29 cellular contexts compared by ENCODE assay signal in the genomic region with DNA sequence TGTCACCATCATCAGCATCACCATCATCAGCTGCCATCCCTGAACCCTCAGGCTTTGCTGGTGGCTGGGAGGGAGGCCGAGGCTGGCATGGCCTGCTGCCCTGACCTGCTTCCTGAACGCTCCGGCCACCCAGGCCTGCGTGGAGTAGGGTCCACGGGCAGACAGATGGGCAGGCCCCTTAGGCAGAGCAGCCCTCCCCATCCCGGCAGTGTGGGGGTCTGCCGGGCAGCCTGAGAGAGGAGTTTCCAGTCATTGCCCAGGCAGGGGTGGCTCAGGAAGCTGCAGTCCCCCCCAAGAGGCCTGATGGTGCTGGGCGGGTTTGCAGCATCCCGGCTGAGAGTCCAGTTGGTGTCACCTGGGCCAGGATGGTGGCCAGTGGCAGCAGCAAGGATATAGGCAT. TPM values are rescaled to one million over a fixed set of nuclear protein-coding genes. Genes with fewer than 3 reads are reported as not detected.
DNase-seq lines count a peak whose midpoint lies in the region; ATAC-seq and TF ChIP-seq lines count a peak whose summit lies in the region.
"Had no signal": no experiment of that assay in that cellular context is flagged by ENCODE, and none has a peak within 500 bp of the region (broad histone marks: within the 10 kb centered on the region; RNA-seq: fewer than 3 reads in every experiment).

No MANE protein-coding gene starts in this region.

- TF ChIP-seq POLR2A in upper lobe of left lung (IDR thresholded peaks at IDR 0.05), result no peak

- no peaks in the 10 kb centered on the region for H3K36me3 Mint-ChIP-seq in activated T-helper 17 cell treated with anti-CD3 and anti-CD28 coated beads, Interleukin-2, amount 50 U/mL, for 72 hours (ENCODE audit: low read depth)
- no peaks in the 10 kb centered on the region for H3K36me3 Mint-ChIP-seq in progenitor cell of endocrine pancreas (ENCODE audit: insufficient read depth)
- H3K36me3 Mint-ChIP-seq: CD8-positive, alpha-beta memory T cell; stimulated activated memory B cell treated with anti-CD40 and anti-IgM and Interleukin-4, amounts not matched to agents 10 μg/mL and 1 μg/mL and 100 μg/mL, for 72 hours had no signal

- peak overlapping the region; percentile 92 for H3K27ac ChIP-seq in left ventricle myocardium inferior (replicated peaks)
- peak overlapping the region; percentile 61 for H3K27ac ChIP-seq in right cardiac atrium (ENCODE audit: low read length)
- H3K27ac ChIP-seq in psoas muscle, result peak overlapping the region; percentile 66
- peak overlapping the region; percentile 76 to 91 (median 89) for H3K27ac ChIP-seq in upper lobe of left lung
- H3K27ac ChIP-seq: epithelial cell of prostate, GM23248, testis had no signal

- H3K4me3 Mint-ChIP-seq in activated T-helper 17 cell treated with anti-CD3 and anti-CD28 coated beads, Interleukin-2, amount 50 U/mL, for 72 hours, result no peak overlapping the region
- H3K4me3 Mint-ChIP-seq in progenitor cell of endocrine pancreas (ENCODE audit: low read depth), result no peak overlapping the region
- H3K4me3 Mint-ChIP-seq: activated CD4-positive, alpha-beta T cell treated with anti-CD3 and anti-CD28 coated beads for 36 hours; activated CD8-positive, alpha-beta T cell treated with anti-CD3 and anti-CD28 coated beads, Interleukin-2, amount 10 ng/mL, durations not matched to agents 7 days and 5 days; neural crest cell; stimulated activated memory B cell treated with anti-CD40 and anti-IgM and Interleukin-4, amounts not matched to agents 10 μg/mL and 1 μg/mL and 100 μg/mL, for 72 hours had no signal

- peaks cover 33% of the 10 kb centered on the region for H3K27me3 ChIP-seq in left ventricle myocardium inferior (ENCODE audit: low read depth)
- no peaks in the 10 kb centered on the region for H3K27me3 ChIP-seq in right cardiac atrium (ENCODE audit: control insufficient read depth, insufficient read depth)
- H3K27me3 ChIP-seq in psoas muscle (ENCODE audit: insufficient read depth in 3 of 3, low read length in 2 of 3), result peaks cover 0 to 45% (median 3%) of the 10 kb centered on the region in 3 donors
- peaks cover 0 to 24% (median 6%) of the 10 kb centered on the region in 4 donors for H3K27me3 ChIP-seq in upper lobe of left lung
- H3K27me3 ChIP-seq: testis had no signal

- no peak overlapping the region for H3K27ac Mint-ChIP-seq in activated T-helper 17 cell treated with anti-CD3 and anti-CD28 coated beads, Interleukin-2, amount 50 U/mL, for 72 hours
- no peak overlapping the region for H3K27ac Mint-ChIP-seq in progenitor cell of endocrine pancreas
- H3K27ac Mint-ChIP-seq: activated CD4-positive, alpha-beta T cell treated with anti-CD3 and anti-CD28 coated beads for 36 hours; activated CD8-positive, alpha-beta T cell treated with anti-CD3 and anti-CD28 coated beads, Interleukin-2, amount 10 ng/mL, durations not matched to agents 7 days and 5 days; activated naive CD4-positive, alpha-beta T cell treated with anti-CD3 and anti-CD28 coated beads, Interleukin-2, amount 50 U/mL, for 72 hours; CD8-positive, alpha-beta memory T cell; stimulated activated memory B cell treated with anti-CD40 and anti-IgM and Interleukin-4, amounts not matched to agents 10 μg/mL and 1 μg/mL and 100 μg/mL, for 72 hours had no signal

- intact Hi-C loops in left ventricle myocardium inferior (cut with micrococcal nuclease), result no loop called here
- intact Hi-C loops in left cardiac atrium (cut with DNase I), result no loop called here
- intact Hi-C loops in right cardiac atrium (cut with DNase I), result no loop called here
- intact Hi-C loops in psoas muscle (cut with DNase I), result no loop called here

- H3K9me3 Mint-ChIP-seq in activated T-helper 17 cell treated with anti-CD3 and anti-CD28 coated beads, Interleukin-2, amount 50 U/mL, for 72 hours, result no peaks in the 10 kb centered on the region
- H3K9me3 Mint-ChIP-seq in progenitor cell of endocrine pancreas (ENCODE audit: low read depth), result no peaks in the 10 kb centered on the region
- H3K9me3 Mint-ChIP-seq: activated naive CD4-positive, alpha-beta T cell treated with anti-CD3 and anti-CD28 coated beads, Interleukin-2, amount 50 U/mL, for 72 hours; neural crest cell; stimulated activated memory B cell treated with anti-CD40 and anti-IgM and Interleukin-4, amounts not matched to agents 10 μg/mL and 1 μg/mL and 100 μg/mL, for 72 hours had no signal

- no peaks in the 10 kb centered on the region for H3K36me3 ChIP-seq in left ventricle myocardium inferior
- no peaks in the 10 kb centered on the region for H3K36me3 ChIP-seq in psoas muscle (ENCODE audit: insufficient read depth in 1 of 2, low read depth in 1 of 2)
- H3K36me3 ChIP-seq in upper lobe of left lung, result no peaks in the 10 kb centered on the region
- H3K36me3 ChIP-seq: breast epithelium, pancreas had no signal

- no peak for TF ChIP-seq EP300 in upper lobe of left lung (IDR thresholded peaks at IDR 0.05)

- TF ChIP-seq CTCF in left ventricle myocardium inferior (IDR thresholded peaks at IDR 0.05; ENCODE audit: borderline replicate concordance), result no peak
- TF ChIP-seq CTCF in psoas muscle (IDR thresholded peaks at IDR 0.05), result no peak
- no peak for TF ChIP-seq CTCF in upper lobe of left lung (IDR thresholded peaks at IDR 0.05)
- TF ChIP-seq CTCF in progenitor cell of endocrine pancreas (IDR thresholded peaks at IDR 0.05; ENCODE audit: unreplicated experiment), result no peak

- H3K4me1 Mint-ChIP-seq in activated T-helper 17 cell treated with anti-CD3 and anti-CD28 coated beads, Interleukin-2, amount 50 U/mL, for 72 hours, result no peaks in the 10 kb centered on the region
- no peaks in the 10 kb centered on the region for H3K4me1 Mint-ChIP-seq in progenitor cell of endocrine pancreas (ENCODE audit: low read depth)

- no peak for ATAC-seq in left cardiac atrium
- no peak for ATAC-seq in right cardiac atrium
- ATAC-seq in psoas muscle, result no peak
- no peak for ATAC-seq in upper lobe of left lung (ENCODE audit: low FRiP score in 2 of 2)
- no peak for ATAC-seq in activated T-helper 17 cell treated with anti-CD3 and anti-CD28 coated beads, Interleukin-2, amount 50 U/mL, for 72 hours (replicated peaks)
- ATAC-seq: activated CD4-positive, alpha-beta T cell treated with anti-CD3 and anti-CD28 coated beads for 36 hours; activated CD8-positive, alpha-beta T cell treated with anti-CD3 and anti-CD28 coated beads, Interleukin-2, amount 10 ng/mL, durations not matched to agents 7 days and 5 days; activated naive CD4-positive, alpha-beta T cell treated with anti-CD3 and anti-CD28 coated beads, Interleukin-2, amount 50 U/mL, for 72 hours had no signal

- 77% methylated on average over 9 of the region's 9 CpGs for WGBS in right cardiac atrium
- 68 to 88% (median 78%) methylated on average over 7 to 9 of the region's 9 CpGs for WGBS in psoas muscle, 3 donors
- WGBS in upper lobe of left lung, 2 donors, result 69 to 86% methylated on average over 1 to 9 of the region's 9 CpGs

- H3K4me3 ChIP-seq in left ventricle myocardium inferior, result peak overlapping the region; percentile 81
- no peak overlapping the region for H3K4me3 ChIP-seq in right cardiac atrium (ENCODE audit: low read length)
- no peak overlapping the region for H3K4me3 ChIP-seq in psoas muscle
- H3K4me3 ChIP-seq in upper lobe of left lung, result no peak overlapping the region
- H3K4me3 ChIP-seq: GM23248, pancreas, testis had no signal

- DNase-seq in left ventricle myocardium inferior (no peak), left cardiac atrium (no peak), right cardiac atrium (no peak), psoas muscle (no peak), upper lobe of left lung (peak in 1 of 2 donors; percentile 57), progenitor cell of endocrine pancreas (ENCODE audit: low spot score, unreplicated experiment) (no peak), foreskin melanocyte (no peak)
- DNase-seq: activated CD4-positive, alpha-beta T cell treated with anti-CD3 and anti-CD28 coated beads for 36 hours; activated CD8-positive, alpha-beta T cell treated with anti-CD3 and anti-CD28 coated beads, Interleukin-2, amount 10 ng/mL, durations not matched to agents 7 days and 5 days; GM23248; Karpas-422; kidney glomerular epithelial cell; MV-4-11; NCI-H1436; NCI-H2081 treated with DMSO at 0.1 percent for 48 hours; NCI-H226; NCI-H69; stimulated activated CD4-positive, alpha-beta T cell treated with anti-CD3 and anti-CD28 coated beads, Interleukin-15, amount 100 ng/mL, for 24 hours; SW 1271; T-helper 9 cell; testis had no signal

- peaks cover 21% of the 10 kb centered on the region for H3K27me3 Mint-ChIP-seq in activated T-helper 17 cell treated with anti-CD3 and anti-CD28 coated beads, Interleukin-2, amount 50 U/mL, for 72 hours
- peaks cover 11% of the 10 kb centered on the region for H3K27me3 Mint-ChIP-seq in progenitor cell of endocrine pancreas

- H3K9me3 ChIP-seq in left ventricle myocardium inferior (replicated peaks) (no peaks in the 10 kb centered on the region), right cardiac atrium (ENCODE audit: control insufficient read depth, low read length) (no peaks in the 10 kb centered on the region), psoas muscle (no peaks in the 10 kb centered on the region), upper lobe of left lung (no peaks in the 10 kb centered on the region)
- H3K9me3 ChIP-seq: breast epithelium, pancreas, testis had no signal

- peaks cover 48% of the 10 kb centered on the region for H3K4me1 ChIP-seq in left ventricle myocardium inferior
- no peaks in the 10 kb centered on the region for H3K4me1 ChIP-seq in right cardiac atrium (ENCODE audit: control insufficient read depth, insufficient read depth, low read length)
- no peaks in the 10 kb centered on the region for H3K4me1 ChIP-seq in psoas muscle
- H3K4me1 ChIP-seq in upper lobe of left lung, result peaks cover 19 to 49% (median 33%) of the 10 kb centered on the region in 4 donors
- H3K4me1 ChIP-seq: breast epithelium, pancreas, testis had no signal

RNA-seq across cellular contexts. Expression of gene EGFL7, which starts 7.9 kb away (rescaled TPM):
- 81.5 TPM for total RNA-seq in left ventricle myocardium inferior
- 100 to 1,000 TPM in 1 of 2 donors, 10 to 100 TPM in 1; 86.6 to 138 TPM for total RNA-seq in left cardiac atrium
- 100 to 1,000 TPM in 1 of 4 donors, 10 to 100 TPM in 3; 73.3 to 148 (median 83.0) TPM for total RNA-seq in right cardiac atrium
- 113 TPM for polyA plus RNA-seq in right cardiac atrium
- total RNA-seq in psoas muscle, result 10 to 100 TPM; 47.0 to 55.3 (median 48.8) TPM
- polyA plus RNA-seq in psoas muscle, result 10 to 100 TPM; 34.7 to 73.4 (median 48.4) TPM
- 100 to 1,000 TPM in 5 of 6 donors, 10 to 100 TPM in 1; 77.9 to 321 (median 165) TPM for total RNA-seq in upper lobe of left lung
- 1 to 10 TPM in 1 of 2 donors, under 1 TPM in 1; 0.78 to 1.0 TPM for total RNA-seq in activated T-helper 17 cell treated with anti-CD3 and anti-CD28 coated beads, Interleukin-2, amount 50 U/mL, for 72 hours
- total RNA-seq in progenitor cell of endocrine pancreas, result 13.5 and 16.3 TPM in 2 replicates

RNA-seq across cellular contexts. Expression of gene AGPAT2, which starts 32.4 kb away (rescaled TPM):
- 48.8 TPM for total RNA-seq in left ventricle myocardium inferior
- 100 to 1,000 TPM; 154 TPM for total RNA-seq in left cardiac atrium
- 10 to 100 TPM; 63.0 to 92.0 (median 70.2) TPM for total RNA-seq in right cardiac atrium
- polyA plus RNA-seq in right cardiac atrium, result 149 TPM
- total RNA-seq in psoas muscle, result 10 to 100 TPM; 15.5 to 46.3 (median 31.5) TPM
- 10 to 100 TPM; 25.9 to 66.5 (median 46.8) TPM for polyA plus RNA-seq in psoas muscle
- 100 to 1,000 TPM in 5 of 6 donors, 10 to 100 TPM in 1; 70.2 to 242 (median 140) TPM for total RNA-seq in upper lobe of left lung
- total RNA-seq in activated T-helper 17 cell treated with anti-CD3 and anti-CD28 coated beads, Interleukin-2, amount 50 U/mL, for 72 hours, result 10 to 100 TPM; 14.6 to 15.6 TPM
- 27.7 and 28.0 TPM in 2 replicates for total RNA-seq in progenitor cell of endocrine pancreas

RNA-seq across cellular contexts. Expression of gene DIPK1B, which starts 57.6 kb away (rescaled TPM):
- total RNA-seq in left ventricle myocardium inferior (21.4 TPM), left cardiac atrium (10 to 100 TPM; 23.2 to 35.2 TPM), right cardiac atrium (10 to 100 TPM; 34.2 to 40.8 (median 36.4) TPM), psoas muscle (1 to 10 TPM; 1.4 to 2.7 (median 2.3) TPM), upper lobe of left lung (10 to 100 TPM in 5 of 6 donors, 1 to 10 TPM in 1; 9.7 to 24.1 (median 17.0) TPM), progenitor cell of endocrine pancreas (51.3 and 52.9 TPM in 2 replicates)
- polyA plus RNA-seq in right cardiac atrium (42.7 TPM), psoas muscle (1 to 10 TPM; 2.2 to 5.3 (median 3.5) TPM)
- not detected for total RNA-seq in activated T-helper 17 cell treated with anti-CD3 and anti-CD28 coated beads, Interleukin-2, amount 50 U/mL, for 72 hours
- total RNA-seq: CD8-positive, alpha-beta memory T cell; GM23248 had no signal
- polyA plus RNA-seq: CD8-positive, alpha-beta memory T cell; GM23248 had no signal
